In genomic region chr1:85527145-85527544, GRCh38 we compare ENCODE assay signal across 10 cellular contexts. TPM values are rescaled to one million over a fixed set of nuclear protein-coding genes. Genes with fewer than 3 reads are reported as not detected.
DNase-seq lines count a peak whose midpoint lies in the region; ATAC-seq and TF ChIP-seq lines count a peak whose summit lies in the region.
"Not testable (repeated sequence)": the region's sequence is repeated elsewhere in the genome, so short reads cannot be mapped to it uniquely, and the experiment has no call there.
"Had no signal": no experiment of that assay in that cellular context is flagged by ENCODE, and none has a peak within 500 bp of the region (broad histone marks: within the 10 kb centered on the region; RNA-seq: fewer than 3 reads in every experiment).

No MANE protein-coding gene starts in this region.

- dilution Hi-C loops in mammary epithelial cell (cut with HindIII; ENCODE audit: low sequenced_read_pairs): not testable (repeated sequence)

- H3K36me3 ChIP-seq in RWPE2 (ENCODE audit: low read depth); mammary epithelial cell (ENCODE audit: insufficient read depth, low read length); ovary; tibial nerve: not testable (repeated sequence)

- TF ChIP-seq CTCF in RWPE2 (IDR thresholded peaks at IDR 0.05; ENCODE audit: poor library complexity, severe bottlenecking); mammary epithelial cell (conservative IDR thresholded peaks at IDR 0.05 in 1 of 2, IDR thresholded peaks at IDR 0.05 in 1 of 2; ENCODE audit: extremely low read depth in 1 of 2, insufficient read depth in 1 of 2, low read depth in 1 of 2, low read length in 2 of 2); foreskin keratinocyte (conservative IDR thresholded peaks at IDR 0.05); ovary (IDR thresholded peaks at IDR 0.05); tibial nerve (IDR thresholded peaks at IDR 0.05): not testable (repeated sequence)

- not testable (repeated sequence) for H3K9ac ChIP-seq in mammary epithelial cell (ENCODE audit: insufficient read depth, low read length)

- intact Hi-C loops in mammary epithelial cell (cut with micrococcal nuclease); ovary (cut with DNase I): not testable (repeated sequence)

- H3K27me3 ChIP-seq in RWPE2 (ENCODE audit: insufficient read depth, poor library complexity, severe bottlenecking); mammary epithelial cell (ENCODE audit: insufficient read depth, low read length); foreskin keratinocyte; ovary; tibial nerve: not testable (repeated sequence)

- BruUV-seq in mammary epithelial cell (replicated peaks; lab: Mats Ljungman, UMichigan): not testable (repeated sequence)

- DNase-seq in Caki2 (ENCODE audit: low read depth) (peak; percentile 78), HS-5 (ENCODE audit: low read depth) (peak; percentile 84), RWPE2 (ENCODE audit: low spot score) (peak; percentile 93), mammary epithelial cell (peak; percentile 80), foreskin keratinocyte (peak; percentile 82 to 93), kidney tubule cell (ENCODE audit: low spot score) (peak; percentile 97), ovary (peak; percentile 63 to 80 (median 68)), tibial nerve (ENCODE audit: low spot score in 2 of 2) (peak; percentile 59 to 62)

- not testable (repeated sequence) for H3K4me1 ChIP-seq in RWPE2 (ENCODE audit: insufficient read depth, poor library complexity, severe bottlenecking); mammary epithelial cell (ENCODE audit: insufficient read depth, low read length); foreskin keratinocyte; ovary (ENCODE audit: insufficient read depth); tibial nerve

- not testable (repeated sequence) for H3K4me2 ChIP-seq in mammary epithelial cell (ENCODE audit: insufficient read depth, low read depth, low read length)

- CTCF ChIA-PET in mammary epithelial cell (lab: Charles Lee; ENCODE audit: low non-redundant PET): not testable (repeated sequence)

- not testable (repeated sequence) for H3K9me3 ChIP-seq in RWPE2 (ENCODE audit: severe bottlenecking); mammary epithelial cell (replicated peaks; ENCODE audit: insufficient read depth, low read length); ovary; tibial nerve

- 2% methylated on average over 4 of the region's 4 CpGs for WGBS in mammary epithelial cell (ENCODE audit: low coverage, missing lambda C conversion rate)
- 1 to 5% (median 3%) methylated on average over 4 of the region's 4 CpGs for WGBS in ovary, 3 donors
- 14 to 17% methylated on average over 4 of the region's 4 CpGs for WGBS in tibial nerve, 2 donors

- ATAC-seq in RWPE2 (ENCODE audit: low read depth): peak; percentile 92
- ATAC-seq in foreskin keratinocyte: peak; percentile 77

- not testable (repeated sequence) for H3K79me2 ChIP-seq in mammary epithelial cell (ENCODE audit: insufficient read depth, low read length)

- in situ Hi-C loops in Caki2 (cut with HindIII; ENCODE audit: low pct_unique_long_range_greater_than_20kb, low sequenced_read_pairs); mammary epithelial cell (cut with MboI; ENCODE audit: low sequenced_read_pairs in 2 of 2): not testable (repeated sequence)

- not testable (repeated sequence) for H3K4me3 ChIP-seq in RWPE2 (ENCODE audit: severe bottlenecking); mammary epithelial cell (replicated peaks in 1 of 3; ENCODE audit: insufficient read depth in 1 of 3, low read depth in 2 of 3, low read length in 3 of 3); ovary; tibial nerve

- not testable (repeated sequence) for TF ChIP-seq POLR2A in ovary (IDR thresholded peaks at IDR 0.05); tibial nerve (IDR thresholded peaks at IDR 0.05)

- not testable (repeated sequence) for H2AFZ ChIP-seq in mammary epithelial cell (ENCODE audit: low read depth, low read length)

- peak overlapping the region; percentile 43 for H3K27ac ChIP-seq in RWPE2 (ENCODE audit: poor library complexity, severe bottlenecking)
- not testable (repeated sequence) for H3K27ac ChIP-seq in mammary epithelial cell (ENCODE audit: insufficient read depth, low read depth, low read length); foreskin keratinocyte; ovary; tibial nerve

- not testable (repeated sequence) for H4K20me1 ChIP-seq in mammary epithelial cell (ENCODE audit: insufficient read depth, low read length)

- TF ChIP-seq EP300 in ovary (IDR thresholded peaks at IDR 0.05); tibial nerve (IDR thresholded peaks at IDR 0.05): not testable (repeated sequence)

RNA-seq across cellular contexts. Expression of gene CCN1, which starts 53.4 kb away (rescaled TPM):
- total RNA-seq in Caki2 (2014; rRNA removed; shearing (Covaris generic); ENCODE audit: low replicate concordance): 46.0 and 51.7 TPM in 2 replicates
- total RNA-seq in mammary epithelial cell (100 to 1,000 TPM in 1 of 2 donors, 10 to 100 TPM in 1; 59.7 to 164 TPM), foreskin keratinocyte (162 and 169 TPM in 2 replicates), ovary (100 to 1,000 TPM in 2 of 7 donors, 10 to 100 TPM in 5; 14.3 to 247 (median 45.9) TPM), tibial nerve (100 to 1,000 TPM in 2 of 4 donors, 10 to 100 TPM in 2; 63.0 to 273 (median 124) TPM)
- polyA plus RNA-seq in mammary epithelial cell (83.8 TPM), foreskin keratinocyte (223 and 246 TPM in 2 replicates), ovary (100 to 1,000 TPM in 1 of 2 donors, 10 to 100 TPM in 1; 43.9 to 197 TPM)
- polyA minus RNA-seq in mammary epithelial cell: 130 TPM
- total RNA-seq: activated CD8-positive, alpha-beta T cell treated with anti-CD3 and anti-CD28 coated beads, Interleukin-2, amount 10 ng/mL, durations not matched to agents 7 days and 5 days; CD4-positive, alpha-beta memory T cell had no signal
- polyA plus RNA-seq: CD4-positive, alpha-beta memory T cell had no signal
